Comparison of ENCODE assay signal across 9 cellular contexts in the genomic region with DNA sequence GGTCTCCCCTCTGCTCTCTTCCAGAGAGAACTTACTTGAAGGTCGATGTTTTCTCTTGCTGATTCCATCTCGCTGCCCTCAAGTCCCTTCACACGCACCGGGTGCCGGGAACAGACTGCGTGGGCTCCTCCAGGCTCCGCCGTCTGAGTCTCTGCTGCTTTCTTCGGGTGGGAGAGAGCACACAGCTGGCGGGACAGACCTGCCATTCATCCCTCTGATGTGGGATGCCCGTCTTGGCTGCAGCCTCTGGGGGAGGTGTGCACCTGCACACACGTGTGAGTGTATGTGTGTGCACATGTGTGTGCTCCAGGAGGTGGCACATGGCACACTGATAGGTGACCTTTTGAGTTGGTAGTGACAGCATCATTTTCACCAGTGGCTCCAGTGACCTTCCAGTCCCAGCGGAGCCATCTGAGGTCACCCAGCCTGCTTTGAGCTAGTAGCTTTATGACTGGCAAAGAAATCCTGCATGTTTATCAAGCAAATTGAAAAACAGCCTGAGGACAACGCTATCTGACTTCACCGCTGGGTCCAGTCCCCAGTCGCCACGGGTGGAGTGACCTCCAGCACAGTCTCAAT. TPM values are rescaled to one million over a fixed set of nuclear protein-coding genes. Genes with fewer than 3 reads are reported as not detected.
DNase-seq lines count a peak whose midpoint lies in the region; ATAC-seq lines count a peak whose summit lies in the region.
"Had no signal": no experiment of that assay in that cellular context is flagged by ENCODE, and none has a peak within 500 bp of the region (broad histone marks: within the 10 kb centered on the region; RNA-seq: fewer than 3 reads in every experiment).

TSS of gene NINJ2 (minus strand) at position 153 of the 579 bp plus-strand sequence. CDS start at position 68, 85 bp downstream.

- H3K9me3 Mint-ChIP-seq in effector memory CD8-positive, alpha-beta T cell = no peaks in the 10 kb centered on the region
- no peaks in the 10 kb centered on the region for H3K9me3 Mint-ChIP-seq in naive thymus-derived CD8-positive, alpha-beta T cell

- no peak for ATAC-seq in effector memory CD8-positive, alpha-beta T cell (replicated peaks)
- peak; percentile 39 to 61 for ATAC-seq in naive thymus-derived CD8-positive, alpha-beta T cell
- ATAC-seq in aorta (ENCODE audit: low FRiP score) = peak; percentile 40

- H3K36me3 Mint-ChIP-seq in effector memory CD8-positive, alpha-beta T cell (ENCODE audit: insufficient read depth) = peaks cover 5% of the 10 kb centered on the region
- no peaks in the 10 kb centered on the region for H3K36me3 Mint-ChIP-seq in naive thymus-derived CD8-positive, alpha-beta T cell

- POLR2A ChIA-PET in naive thymus-derived CD8-positive, alpha-beta T cell (lab: Charles Lee) = interaction anchor here (0.7 to 0.9 kb wide), 2 partner anchors 21 to 22 kb away, joined by 3 read pairs; no protein-coding TSS in a partner anchor

- peaks cover 14 to 23% of the 10 kb centered on the region in 2 donors for H3K4me1 Mint-ChIP-seq in effector memory CD8-positive, alpha-beta T cell (ENCODE audit: low read depth in 2 of 2)
- H3K4me1 Mint-ChIP-seq in naive thymus-derived CD8-positive, alpha-beta T cell = peaks cover 27 to 64% (median 36%) of the 10 kb centered on the region in 4 donors

- no peaks in the 10 kb centered on the region for H3K9me3 ChIP-seq in aorta (ENCODE audit: control insufficient read depth, low read length)

- peaks cover 0 to 13% of the 10 kb centered on the region in 2 donors for H3K27me3 Mint-ChIP-seq in effector memory CD8-positive, alpha-beta T cell
- no peaks in the 10 kb centered on the region for H3K27me3 Mint-ChIP-seq in naive thymus-derived CD8-positive, alpha-beta T cell

- intact Hi-C loops in aorta (cut with DNase I) = loop anchor here in 1 of 2 donors (10.0 kb wide), 1 partner anchor 81 kb away; no protein-coding TSS in a partner anchor

- no peak within 1 kb of the TSS for H3K27ac ChIP-seq in aorta (ENCODE audit: low read depth in 1 of 2, low read length in 2 of 2)

- H3K4me1 ChIP-seq in aorta (ENCODE audit: control insufficient read depth in 1 of 2, insufficient read depth in 2 of 2, low read length in 2 of 2) = peaks cover 0 to 2% of the 10 kb centered on the region in 2 donors

- H3K27me3 ChIP-seq in aorta (ENCODE audit: control insufficient read depth in 1 of 2, insufficient read depth in 2 of 2, low read length in 1 of 2) = no peaks in the 10 kb centered on the region

- H3K4me3 ChIP-seq in aorta (ENCODE audit: low read length in 2 of 2) = peak within 1 kb of the TSS in 1 of 2 donors; percentile 9

- peak within 1 kb of the TSS in 1 of 2 donors; percentile 78 for H3K27ac Mint-ChIP-seq in effector memory CD8-positive, alpha-beta T cell
- peak within 1 kb of the TSS in 9 of 10 donors; percentile 14 to 88 (median 52) for H3K27ac Mint-ChIP-seq in naive thymus-derived CD8-positive, alpha-beta T cell

- 43 to 45% methylated on average over 17 of the region's 17 CpGs for WGBS in aorta, 2 donors

- no peaks in the 10 kb centered on the region for H3K36me3 ChIP-seq in aorta (ENCODE audit: control insufficient read depth in 1 of 2, insufficient read depth in 2 of 2, low read length in 1 of 2)

- peak within 1 kb of the TSS; percentile 41 to 61 for H3K4me3 Mint-ChIP-seq in effector memory CD8-positive, alpha-beta T cell
- H3K4me3 Mint-ChIP-seq in naive thymus-derived CD8-positive, alpha-beta T cell = peak within 1 kb of the TSS; percentile 26 to 83 (median 64)

- DNase-seq in stimulated activated CD4-positive, alpha-beta T cell treated with anti-CD3 and anti-CD28 coated beads, Interleukin-4, amount 100 ng/mL, for 1 hour = peak; percentile 26
- no peak for DNase-seq in stimulated activated CD4-positive, alpha-beta T cell treated with anti-CD3 and anti-CD28 coated beads, Interleukin-12 subunit alpha, Interleukin-12 subunit beta, amount 100 ng/mL, for 4 hours
- no peak for DNase-seq in effector memory CD8-positive, alpha-beta T cell
- DNase-seq in naive thymus-derived CD8-positive, alpha-beta T cell = no peak
- no peak for DNase-seq in aorta
- DNase-seq in NCI-H1436 (lab: John Stamatoyannopoulos, UW) = no peak
- DNase-seq in NCI-H146 treated with DMSO at 0.1 percent for 48 hours (lab: John Stamatoyannopoulos, UW; ENCODE audit: unreplicated experiment) = no peak
- DNase-seq in OCI-M2 (lab: John Stamatoyannopoulos, UW; ENCODE audit: unreplicated experiment) = no peak
- DNase-seq: NCI-H187 treated with DMSO at 0.1 percent for 48 hours had no signal

RNA-seq across cellular contexts. Expression of gene NINJ2, which starts in this region (rescaled TPM):
- total RNA-seq in naive thymus-derived CD8-positive, alpha-beta T cell = 1 to 10 TPM in 1 of 2 experiments, under 1 TPM in 1; 0.85 to 1.4 TPM
- polyA plus RNA-seq in naive thymus-derived CD8-positive, alpha-beta T cell = 1 to 10 TPM; 3.9 to 5.1 (median 4.0) TPM
- 10 to 100 TPM in 1 of 2 donors, 1 to 10 TPM in 1; 3.8 to 11.2 TPM for total RNA-seq in aorta
- 1 to 10 TPM in 1 of 2 donors, under 1 TPM in 1; 0.95 to 6.1 TPM for polyA plus RNA-seq in aorta
